Comparison of ENCODE assay signal across 8 cellular contexts in genomic region chr9:136326777-136327312, GRCh38. TPM values are rescaled to one million over a fixed set of nuclear protein-coding genes. Genes with fewer than 3 reads are reported as not detected.
A peak's percentile ranks its signal among the peaks of the same experiment; 100 is the strongest.
DNase-seq lines count a peak whose midpoint lies in the region; TF ChIP-seq lines count a peak whose summit lies in the region.

No MANE protein-coding gene starts in this region.

- no peak for TF ChIP-seq CTCF in CD14-positive monocyte (IDR thresholded peaks at IDR 0.05)
- TF ChIP-seq CTCF in esophagus squamous epithelium (IDR thresholded peaks at IDR 0.05) = no peak
- TF ChIP-seq CTCF in GM13976 (IDR thresholded peaks at IDR 0.05; ENCODE audit: borderline replicate concordance, control extremely low read depth, extremely low read depth, insufficient read depth, missing control alignments) = no peak

- H3K27me3 Mint-ChIP-seq in CD14-positive monocyte (ENCODE audit: low read depth in 3 of 3) = peaks cover 15 to 35% (median 27%) of the 10 kb centered on the region in 3 donors

- H3K36me3 ChIP-seq in SJSA1 = peaks cover 35% of the 10 kb centered on the region
- H3K36me3 ChIP-seq in esophagus squamous epithelium = no peaks in the 10 kb centered on the region
- no peaks in the 10 kb centered on the region for H3K36me3 ChIP-seq in rectal smooth muscle tissue (ENCODE audit: control insufficient read depth, insufficient read depth, low read length)

- peak overlapping the region in 1 of 7 donors; percentile 35 for H3K27ac Mint-ChIP-seq in CD14-positive monocyte

- peaks cover 0 to 2% (median 0%) of the 10 kb centered on the region in 7 donors for H3K9me3 Mint-ChIP-seq in CD14-positive monocyte

- intact Hi-C loops in CD14-positive monocyte (cut with micrococcal nuclease) = no loop called here
- intact Hi-C loops in esophagus squamous epithelium (cut with DNase I) = no loop called here

- H3K4me1 ChIP-seq in SJSA1 (replicated peaks) = peaks cover 62% of the 10 kb centered on the region
- H3K4me1 ChIP-seq in esophagus squamous epithelium = peaks cover 17 to 62% (median 22%) of the 10 kb centered on the region in 3 donors
- H3K4me1 ChIP-seq in rectal smooth muscle tissue (ENCODE audit: control insufficient read depth, insufficient read depth, low read length) = peaks cover 14% of the 10 kb centered on the region

- no peak overlapping the region for H3K9ac ChIP-seq in rectal smooth muscle tissue (ENCODE audit: low read length)

- WGBS in esophagus squamous epithelium, 2 donors = 40% methylated on average over 12 of the region's 16 CpGs; no CpG with 5 or more reads in 1 of the 2 donors

- H3K9me3 ChIP-seq in SJSA1 (replicated peaks) (no peaks in the 10 kb centered on the region), esophagus squamous epithelium (no peaks in the 10 kb centered on the region)

- peaks cover 17% of the 10 kb centered on the region for H3K4me1 Mint-ChIP-seq in CD14-positive monocyte

- H3K27me3 ChIP-seq in SJSA1 (replicated peaks) = no peaks in the 10 kb centered on the region
- H3K27me3 ChIP-seq in esophagus squamous epithelium = peaks cover 0 to 43% (median 0%) of the 10 kb centered on the region in 4 donors
- peaks cover 2% of the 10 kb centered on the region for H3K27me3 ChIP-seq in rectal smooth muscle tissue (ENCODE audit: control insufficient read depth, insufficient read depth, low read length)

- H3K27ac ChIP-seq in SJSA1 (peak overlapping the region; percentile 89), esophagus squamous epithelium (peak overlapping the region; percentile 56 to 87 (median 74)), rectal smooth muscle tissue (ENCODE audit: low read depth, low read length) (peak overlapping the region; percentile 11)

- H3K4me3 Mint-ChIP-seq in CD14-positive monocyte = peak overlapping the region; percentile 60 to 73

- H3K36me3 Mint-ChIP-seq in CD14-positive monocyte = no peaks in the 10 kb centered on the region

- TF ChIP-seq POLR2A in esophagus squamous epithelium (IDR thresholded peaks at IDR 0.05) = no peak

- no peak for DNase-seq in CD14-positive monocyte (ENCODE audit: low spot score)
- DNase-seq in SJSA1 (ENCODE audit: low read depth in 1 of 2, low spot score in 2 of 2) = peak in 1 of 2 experiments; percentile 62
- no peak for DNase-seq in esophagus squamous epithelium (lab: John Stamatoyannopoulos, UW)
- DNase-seq in GM13976 (ENCODE audit: low spot score) = no peak
- no peak for DNase-seq in stimulated activated CD4-positive, alpha-beta T cell treated with anti-CD3 and anti-CD28 coated beads, Interleukin-1b, Interleukin-23, amount 100 ng/mL, for 48 hours
- DNase-seq in T1000 (lab: John Stamatoyannopoulos, UW) = no peak
- no peak for DNase-seq in NCI-H748 treated with DMSO at 0.1 percent for 48 hours (lab: John Stamatoyannopoulos, UW)

- H3K4me3 ChIP-seq in SJSA1 (peak overlapping the region; percentile 84), esophagus squamous epithelium (peak overlapping the region; percentile 39 to 79 (median 57)), rectal smooth muscle tissue (ENCODE audit: low read length) (peak overlapping the region; percentile 33)

- in situ Hi-C loops in GM13976 (cut with MboI; ENCODE audit: low sequenced_read_pairs, unreplicated experiment) = no loop called here

RNA-seq across cellular contexts. Expression of gene GPSM1, which starts 0.5 kb away (rescaled TPM):
- polyA plus RNA-seq in CD14-positive monocyte = under 1 TPM; 0.67 to 0.73 TPM
- total RNA-seq in SJSA1 (2014; rRNA removed; shearing (Covaris generic)) = 63.0 and 90.4 TPM in 2 replicates
- 1 to 10 TPM in 3 of 4 donors, under 1 TPM in 1; 0.72 to 8.2 (median 1.9) TPM for total RNA-seq in esophagus squamous epithelium

RNA-seq across cellular contexts. Expression of gene CCDC187, which starts 23.0 kb away (rescaled TPM):
- polyA plus RNA-seq in CD14-positive monocyte = not detected
- total RNA-seq in SJSA1 (2014; rRNA removed; shearing (Covaris generic)) = not detected in 2 replicates
- not detected for total RNA-seq in esophagus squamous epithelium

RNA-seq across cellular contexts. Expression of gene DNLZ, which starts 36.7 kb away (rescaled TPM):
- polyA plus RNA-seq in CD14-positive monocyte = 10 to 100 TPM; 10.5 to 20.5 TPM
- 43.0 and 79.2 TPM in 2 replicates for total RNA-seq in SJSA1 (2014; rRNA removed; shearing (Covaris generic))
- total RNA-seq in esophagus squamous epithelium = 10 to 100 TPM in 3 of 4 donors, 1 to 10 TPM in 1; 1.8 to 31.1 (median 19.7) TPM

RNA-seq across cellular contexts. Expression of gene CARD9, which starts 46.6 kb away (rescaled TPM):
- 10 to 100 TPM; 34.3 to 41.4 TPM for polyA plus RNA-seq in CD14-positive monocyte
- 0.16 and 0.32 TPM in 2 replicates for total RNA-seq in SJSA1 (2014; rRNA removed; shearing (Covaris generic))
- total RNA-seq in esophagus squamous epithelium = 1 to 10 TPM in 2 of 4 donors, under 1 TPM in 2; 0.57 to 1.1 (median 1.0) TPM

Comparison
In these comparisons a context has a peak if more than half of its experiments do, and no peak if none do; other contexts are left out.
1. H3K27ac ChIP-seq: peak in every context shown above with its lines; median percentile 89 in SJSA1; 74 in esophagus squamous epithelium; 11 in rectal smooth muscle tissue.
2. H3K4me3 ChIP-seq: peak in every context shown above with its lines; median percentile 84 in SJSA1; 57 in esophagus squamous epithelium; 33 in rectal smooth muscle tissue.